ENCODE assay signal across 9 cellular contexts in the genomic region with DNA sequence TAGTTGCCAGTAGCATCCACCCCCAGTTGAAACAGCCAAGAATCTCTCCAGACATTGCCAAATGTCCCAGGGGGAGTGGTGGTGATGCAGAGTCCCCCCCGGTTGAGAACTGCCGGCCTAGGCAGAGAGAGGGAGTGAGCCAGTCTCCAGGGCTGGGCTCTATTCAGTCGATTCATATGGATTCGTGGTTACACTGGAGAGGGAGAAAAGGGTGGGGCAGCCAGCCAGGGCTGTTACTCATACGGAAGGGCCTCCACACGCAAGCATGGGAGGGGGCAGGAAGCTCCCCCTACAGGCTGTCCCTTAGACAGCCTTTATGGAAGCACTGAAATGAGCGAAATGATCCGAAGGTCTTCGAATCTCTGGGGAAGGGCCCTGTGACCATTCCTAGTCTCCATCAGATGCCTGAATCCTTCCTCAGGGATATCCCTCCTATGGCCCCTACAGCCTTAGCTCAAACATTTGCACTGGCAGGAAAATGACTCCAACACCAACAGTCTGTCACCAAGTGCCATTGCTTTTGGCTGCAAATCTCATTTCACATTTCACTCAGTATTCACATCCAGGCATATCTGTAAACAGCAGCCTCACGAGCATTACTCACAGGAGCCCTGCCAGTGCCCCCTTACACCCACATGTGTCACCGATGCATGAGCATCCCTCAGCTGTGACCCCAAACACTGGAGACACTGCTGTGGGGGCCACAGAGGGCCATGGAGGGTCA. TPM values are rescaled to one million over a fixed set of nuclear protein-coding genes. Genes with fewer than 3 reads are reported as not detected.
DNase-seq lines count a peak whose midpoint lies in the region; TF ChIP-seq lines count a peak whose summit lies in the region.
"Had no signal": no experiment of that assay in that cellular context is flagged by ENCODE, and none has a peak within 500 bp of the region (broad histone marks: within the 10 kb centered on the region; RNA-seq: fewer than 3 reads in every experiment).

No MANE protein-coding gene starts in this region.

- peak; percentile 18 for TF ChIP-seq CTCF in nephron progenitor cell (IDR thresholded peaks at IDR 0.05)

- H3K4me1 Mint-ChIP-seq in nephron progenitor cell, result peaks cover 22% of the 10 kb centered on the region

- H3K4me3 Mint-ChIP-seq in nephron progenitor cell, result no peak overlapping the region

- H3K27ac Mint-ChIP-seq in nephron progenitor cell, result no peak overlapping the region

- DNase-seq in EL (peak; percentile 89), NCI-H460 (ENCODE audit: extremely low read depth, low read depth) (peak; percentile 39), dermis microvascular lymphatic vessel endothelial cell (ENCODE audit: low read depth in 2 of 2) (peak; percentile 33 to 67), nephron progenitor cell (no peak), NCI-H1417 (lab: John Stamatoyannopoulos, UW) (no peak), COLO668 (lab: John Stamatoyannopoulos, UW; ENCODE audit: unreplicated experiment) (no peak), NCI-H446 treated with DMSO at 0.1 percent for 48 hours (lab: John Stamatoyannopoulos, UW) (no peak), epidermal melanocyte (ENCODE audit: insufficient read length, low spot score) (no peak)
- DNase-seq: NCI-H774 had no signal

- H3K9me3 Mint-ChIP-seq in nephron progenitor cell, result no peaks in the 10 kb centered on the region

- H3K36me3 Mint-ChIP-seq in nephron progenitor cell (ENCODE audit: low read depth), result no peaks in the 10 kb centered on the region

- H3K27me3 Mint-ChIP-seq in nephron progenitor cell (ENCODE audit: low read depth, poor library complexity), result peaks cover 30% of the 10 kb centered on the region

RNA-seq across cellular contexts. Expression of a gene that starts 18.4 kb away (rescaled TPM):
- 8.5 and 9.3 TPM in 2 replicates for total RNA-seq in NCI-H460 (2014; rRNA removed; shearing (Covaris generic))
- 7.6 and 18.8 TPM in 2 replicates for polyA plus RNA-seq in NCI-H460 (2014; cell fraction: nucleus; rRNA removed)
- total RNA-seq in dermis microvascular lymphatic vessel endothelial cell, result 4.1 and 7.2 TPM in 2 replicates

RNA-seq across cellular contexts. Expression of a gene that starts 29.5 kb away (rescaled TPM):
- total RNA-seq in NCI-H460 (2014; rRNA removed; shearing (Covaris generic)), result 30.4 and 34.6 TPM in 2 replicates
- 11.7 and 19.6 TPM in 2 replicates for polyA plus RNA-seq in NCI-H460 (2014; cell fraction: nucleus; rRNA removed)
- total RNA-seq in dermis microvascular lymphatic vessel endothelial cell, result 99.7 and 128 TPM in 2 replicates

Comparison
In these comparisons a context has a peak if more than half of its experiments do, and no peak if none do; other contexts are left out.
1. DNase-seq: peak in EL (single experiment), NCI-H460 (single experiment) and dermis microvascular lymphatic vessel endothelial cell (2 of 2); none in nephron progenitor cell (single experiment), NCI-H1417 (0 of 3), COLO668 (single experiment), NCI-H446 treated with DMSO at 0.1 percent for 48 hours (single experiment) and epidermal melanocyte (single experiment).